ENCODE assay signal across 13 cellular contexts in the genomic region with DNA sequence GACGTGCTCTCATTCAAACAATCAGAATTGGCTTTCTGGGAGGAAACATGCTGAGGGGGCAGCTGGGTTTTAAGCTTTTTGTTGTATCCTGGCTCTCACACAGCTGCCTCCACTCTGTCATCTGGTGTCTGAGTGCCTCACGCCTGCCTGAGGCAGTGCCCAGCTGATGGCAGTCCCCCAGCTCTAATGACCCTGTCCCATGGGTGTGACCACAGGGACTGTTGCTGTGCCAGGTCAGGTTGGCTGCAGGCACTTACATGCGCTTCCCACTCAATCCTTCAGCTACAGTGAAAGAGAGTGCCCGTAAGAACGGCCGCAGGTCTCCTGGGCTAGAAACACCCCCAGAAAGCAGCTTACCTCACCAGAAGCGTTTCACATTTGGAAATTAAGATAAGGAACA. TPM values are rescaled to one million over a fixed set of nuclear protein-coding genes. Genes with fewer than 3 reads are reported as not detected.
A peak's percentile ranks its signal among the peaks of the same experiment; 100 is the strongest.
DNase-seq lines count a peak whose midpoint lies in the region; ATAC-seq and TF ChIP-seq lines count a peak whose summit lies in the region.
"Had no signal": no experiment of that assay in that cellular context is flagged by ENCODE, and none has a peak within 500 bp of the region (broad histone marks: within the 10 kb centered on the region; RNA-seq: fewer than 3 reads in every experiment).

No MANE protein-coding gene starts in this region.

- no peak overlapping the region for H3K4me3 Mint-ChIP-seq in natural killer cell
- no peak overlapping the region for H3K4me3 Mint-ChIP-seq in natural killer cell treated with Interleukin-12 subunit alpha and Interleukin-12 subunit beta and Interleukin-15 and Interleukin-18, amount 100 ng/mL, for 72 hours
- H3K4me3 Mint-ChIP-seq: B cell; stimulated activated memory B cell treated with anti-CD40 and anti-IgM and Interleukin-4, amounts not matched to agents 10 μg/mL and 1 μg/mL and 100 μg/mL, for 72 hours had no signal

- peak overlapping the region; percentile 100 for H3K27ac ChIP-seq in VCaP
- H3K27ac ChIP-seq in lower lobe of right lung: peak overlapping the region; percentile 84
- H3K27ac ChIP-seq: Peyer's patch had no signal

- DNase-seq in natural killer cell (peak; percentile 2), lower lobe of right lung (no peak), SKM-1 (lab: John Stamatoyannopoulos, UW; ENCODE audit: unreplicated experiment) (no peak), foreskin fibroblast (no peak)
- DNase-seq in natural killer cell treated with Interleukin-12 subunit alpha and Interleukin-12 subunit beta and Interleukin-15 and Interleukin-18, amount 100 ng/mL, for 72 hours (ENCODE audit: low spot score): no peak
- DNase-seq: NCI-H2107; stimulated activated CD4-positive, alpha-beta T cell treated with anti-CD3 and anti-CD28 coated beads, Interleukin-4, amount 100 ng/mL, for 24 hours had no signal

- TF ChIP-seq CTCF in natural killer cell (IDR thresholded peaks at IDR 0.05) (no peak), VCaP (conservative IDR thresholded peaks at IDR 0.05) (no peak), lower lobe of right lung (IDR thresholded peaks at IDR 0.05) (no peak), foreskin fibroblast (IDR thresholded peaks at IDR 0.05; ENCODE audit: low read depth, low read length) (no peak)

- no peak overlapping the region for H3K27ac Mint-ChIP-seq in natural killer cell
- H3K27ac Mint-ChIP-seq in natural killer cell treated with Interleukin-12 subunit alpha and Interleukin-12 subunit beta and Interleukin-15 and Interleukin-18, amount 100 ng/mL, for 72 hours: no peak overlapping the region
- H3K27ac Mint-ChIP-seq: B cell; stimulated activated memory B cell treated with anti-CD40 and anti-IgM and Interleukin-4, amounts not matched to agents 10 μg/mL and 1 μg/mL and 100 μg/mL, for 72 hours had no signal

- no peaks in the 10 kb centered on the region for H3K27me3 ChIP-seq in lower lobe of right lung (ENCODE audit: low read depth)
- H3K27me3 ChIP-seq: Peyer's patch had no signal

- ATAC-seq in natural killer cell (no peak), lower lobe of right lung (peak in 1 of 2 donors; percentile 38), GM21367 (IDR thresholded peaks at IDR 0.05; ENCODE audit: unreplicated experiment) (no peak), HG02678 (IDR thresholded peaks at IDR 0.05; ENCODE audit: unreplicated experiment) (no peak)
- ATAC-seq in natural killer cell treated with Interleukin-12 subunit alpha and Interleukin-12 subunit beta and Interleukin-15 and Interleukin-18, amount 100 ng/mL, for 72 hours: no peak
- ATAC-seq: stimulated activated memory B cell treated with anti-CD40 and anti-IgM and Interleukin-4, amounts not matched to agents 10 μg/mL and 1 μg/mL and 100 μg/mL, for 72 hours had no signal

- H3K9me3 Mint-ChIP-seq in natural killer cell: no peaks in the 10 kb centered on the region
- H3K9me3 Mint-ChIP-seq in natural killer cell treated with Interleukin-12 subunit alpha and Interleukin-12 subunit beta and Interleukin-15 and Interleukin-18, amount 100 ng/mL, for 72 hours: no peaks in the 10 kb centered on the region
- H3K9me3 Mint-ChIP-seq: stimulated activated memory B cell treated with anti-CD40 and anti-IgM and Interleukin-4, amounts not matched to agents 10 μg/mL and 1 μg/mL and 100 μg/mL, for 72 hours had no signal

- no peaks in the 10 kb centered on the region for H3K9me3 ChIP-seq in lower lobe of right lung
- H3K9me3 ChIP-seq: Peyer's patch had no signal

- H3K36me3 Mint-ChIP-seq in natural killer cell: no peaks in the 10 kb centered on the region
- H3K36me3 Mint-ChIP-seq in natural killer cell treated with Interleukin-12 subunit alpha and Interleukin-12 subunit beta and Interleukin-15 and Interleukin-18, amount 100 ng/mL, for 72 hours: peaks cover 6% of the 10 kb centered on the region

- H3K4me1 ChIP-seq in lower lobe of right lung: peaks cover 49% of the 10 kb centered on the region
- H3K4me1 ChIP-seq: Peyer's patch had no signal

- intact Hi-C loops in natural killer cell (cut with micrococcal nuclease): no loop called here
- intact Hi-C loops in lower lobe of right lung (cut with DNase I): no loop called here

- peaks cover 88% of the 10 kb centered on the region for H3K36me3 ChIP-seq in lower lobe of right lung

- H3K4me1 Mint-ChIP-seq in natural killer cell: peaks cover 25 to 28% of the 10 kb centered on the region in 2 donors
- peaks cover 16 to 22% of the 10 kb centered on the region in 2 donors for H3K4me1 Mint-ChIP-seq in natural killer cell treated with Interleukin-12 subunit alpha and Interleukin-12 subunit beta and Interleukin-15 and Interleukin-18, amount 100 ng/mL, for 72 hours (ENCODE audit: low read depth in 2 of 2)
- H3K4me1 Mint-ChIP-seq: B cell; stimulated activated memory B cell treated with anti-CD40 and anti-IgM and Interleukin-4, amounts not matched to agents 10 μg/mL and 1 μg/mL and 100 μg/mL, for 72 hours had no signal

- no peaks in the 10 kb centered on the region for H3K27me3 Mint-ChIP-seq in natural killer cell (ENCODE audit: low read depth in 2 of 2)
- H3K27me3 Mint-ChIP-seq in natural killer cell treated with Interleukin-12 subunit alpha and Interleukin-12 subunit beta and Interleukin-15 and Interleukin-18, amount 100 ng/mL, for 72 hours: no peaks in the 10 kb centered on the region
- H3K27me3 Mint-ChIP-seq: B cell; stimulated activated memory B cell treated with anti-CD40 and anti-IgM and Interleukin-4, amounts not matched to agents 10 μg/mL and 1 μg/mL and 100 μg/mL, for 72 hours had no signal

- H3K4me3 ChIP-seq in lower lobe of right lung (no peak overlapping the region), foreskin fibroblast (ENCODE audit: low read depth in 1 of 2, low read length in 2 of 2) (no peak overlapping the region)
- H3K4me3 ChIP-seq: Peyer's patch had no signal

RNA-seq across cellular contexts. Expression of gene ARFGAP3, which starts 53.6 kb away (rescaled TPM):
- total RNA-seq in natural killer cell (10 to 100 TPM; 46.3 to 58.0 (median 53.8) TPM), lower lobe of right lung (39.9 TPM)
- total RNA-seq in natural killer cell treated with Interleukin-12 subunit alpha and Interleukin-12 subunit beta and Interleukin-15 and Interleukin-18, amount 100 ng/mL, for 72 hours: 10 to 100 TPM; 28.3 to 50.4 TPM
